3 cellular contexts compared by ENCODE assay signal in the genomic region with DNA sequence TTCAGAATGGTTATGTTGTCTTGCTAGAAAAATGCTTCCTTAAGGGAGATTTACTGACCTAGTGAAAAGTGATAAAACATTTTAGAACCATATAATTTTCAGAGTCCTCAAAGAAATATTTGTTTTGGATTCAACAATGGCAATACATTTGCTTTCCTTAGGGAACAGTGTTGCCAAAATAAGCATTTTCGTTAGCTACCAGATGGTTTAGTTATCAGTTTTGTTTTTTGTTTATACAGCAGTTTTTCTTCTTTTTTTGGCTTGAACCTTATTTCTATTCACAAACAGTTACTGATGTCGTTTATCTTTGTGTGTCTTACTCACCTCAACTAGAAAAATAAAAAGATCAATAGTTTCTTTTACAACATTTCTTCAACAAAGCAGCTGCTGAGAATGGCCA.
TF ChIP-seq lines count a peak whose summit lies in the region.

No MANE protein-coding gene starts in this region.

TF ChIP-seq in HEK293, 187 proteins besides CTCF, POLR2A, EP300 and RAD21:
- TF ChIP-seq ZNF112 (tag by site-specific recombination; IDR thresholded peaks at IDR 0.05) (no peak), ZXDB (tag by site-specific recombination; IDR thresholded peaks at IDR 0.05) (peak; percentile 51), ZNF169 (tag by site-specific recombination; IDR thresholded peaks at IDR 0.05) (no peak), FEZF1 (tag by site-specific recombination; IDR thresholded peaks at IDR 0.05) (peak; percentile 53; the same call in 1 of the 2 replicates), ZNF624 (tag by site-specific recombination; IDR thresholded peaks at IDR 0.05) (no peak)
- TF ChIP-seq, protein P1, sequence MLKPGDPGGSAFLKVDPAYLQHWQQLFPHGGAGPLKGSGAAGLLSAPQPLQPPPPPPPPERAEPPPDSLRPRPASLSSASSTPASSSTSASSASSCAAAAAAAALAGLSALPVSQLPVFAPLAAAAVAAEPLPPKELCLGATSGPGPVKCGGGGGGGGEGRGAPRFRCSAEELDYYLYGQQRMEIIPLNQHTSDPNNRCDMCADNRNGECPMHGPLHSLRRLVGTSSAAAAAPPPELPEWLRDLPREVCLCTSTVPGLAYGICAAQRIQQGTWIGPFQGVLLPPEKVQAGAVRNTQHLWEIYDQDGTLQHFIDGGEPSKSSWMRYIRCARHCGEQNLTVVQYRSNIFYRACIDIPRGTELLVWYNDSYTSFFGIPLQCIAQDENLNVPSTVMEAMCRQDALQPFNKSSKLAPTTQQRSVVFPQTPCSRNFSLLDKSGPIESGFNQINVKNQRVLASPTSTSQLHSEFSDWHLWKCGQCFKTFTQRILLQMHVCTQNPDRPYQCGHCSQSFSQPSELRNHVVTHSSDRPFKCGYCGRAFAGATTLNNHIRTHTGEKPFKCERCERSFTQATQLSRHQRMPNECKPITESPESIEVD (tag by site-specific recombination; IDR thresholded peaks at IDR 0.05) = peak; percentile 75
- TF ChIP-seq, protein P2, sequence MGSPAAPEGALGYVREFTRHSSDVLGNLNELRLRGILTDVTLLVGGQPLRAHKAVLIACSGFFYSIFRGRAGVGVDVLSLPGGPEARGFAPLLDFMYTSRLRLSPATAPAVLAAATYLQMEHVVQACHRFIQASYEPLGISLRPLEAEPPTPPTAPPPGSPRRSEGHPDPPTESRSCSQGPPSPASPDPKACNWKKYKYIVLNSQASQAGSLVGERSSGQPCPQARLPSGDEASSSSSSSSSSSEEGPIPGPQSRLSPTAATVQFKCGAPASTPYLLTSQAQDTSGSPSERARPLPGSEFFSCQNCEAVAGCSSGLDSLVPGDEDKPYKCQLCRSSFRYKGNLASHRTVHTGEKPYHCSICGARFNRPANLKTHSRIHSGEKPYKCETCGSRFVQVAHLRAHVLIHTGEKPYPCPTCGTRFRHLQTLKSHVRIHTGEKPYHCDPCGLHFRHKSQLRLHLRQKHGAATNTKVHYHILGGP (tag by site-specific recombination; IDR thresholded peaks at IDR 0.05) = 0 out of 2 replicates have a peak, but pooled peaks have one; percentile 31
- TF ChIP-seq, protein P3, sequence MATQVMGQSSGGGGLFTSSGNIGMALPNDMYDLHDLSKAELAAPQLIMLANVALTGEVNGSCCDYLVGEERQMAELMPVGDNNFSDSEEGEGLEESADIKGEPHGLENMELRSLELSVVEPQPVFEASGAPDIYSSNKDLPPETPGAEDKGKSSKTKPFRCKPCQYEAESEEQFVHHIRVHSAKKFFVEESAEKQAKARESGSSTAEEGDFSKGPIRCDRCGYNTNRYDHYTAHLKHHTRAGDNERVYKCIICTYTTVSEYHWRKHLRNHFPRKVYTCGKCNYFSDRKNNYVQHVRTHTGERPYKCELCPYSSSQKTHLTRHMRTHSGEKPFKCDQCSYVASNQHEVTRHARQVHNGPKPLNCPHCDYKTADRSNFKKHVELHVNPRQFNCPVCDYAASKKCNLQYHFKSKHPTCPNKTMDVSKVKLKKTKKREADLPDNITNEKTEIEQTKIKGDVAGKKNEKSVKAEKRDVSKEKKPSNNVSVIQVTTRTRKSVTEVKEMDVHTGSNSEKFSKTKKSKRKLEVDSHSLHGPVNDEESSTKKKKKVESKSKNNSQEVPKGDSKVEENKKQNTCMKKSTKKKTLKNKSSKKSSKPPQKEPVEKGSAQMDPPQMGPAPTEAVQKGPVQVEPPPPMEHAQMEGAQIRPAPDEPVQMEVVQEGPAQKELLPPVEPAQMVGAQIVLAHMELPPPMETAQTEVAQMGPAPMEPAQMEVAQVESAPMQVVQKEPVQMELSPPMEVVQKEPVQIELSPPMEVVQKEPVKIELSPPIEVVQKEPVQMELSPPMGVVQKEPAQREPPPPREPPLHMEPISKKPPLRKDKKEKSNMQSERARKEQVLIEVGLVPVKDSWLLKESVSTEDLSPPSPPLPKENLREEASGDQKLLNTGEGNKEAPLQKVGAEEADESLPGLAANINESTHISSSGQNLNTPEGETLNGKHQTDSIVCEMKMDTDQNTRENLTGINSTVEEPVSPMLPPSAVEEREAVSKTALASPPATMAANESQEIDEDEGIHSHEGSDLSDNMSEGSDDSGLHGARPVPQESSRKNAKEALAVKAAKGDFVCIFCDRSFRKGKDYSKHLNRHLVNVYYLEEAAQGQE (tag by site-specific recombination; IDR thresholded peaks at IDR 0.05) = no peak

TF ChIP-seq in endothelial cell of umbilical vein, 7 proteins besides CTCF, POLR2A, EP300 and RAD21:
- TF ChIP-seq FOS (IDR thresholded peaks at IDR 0.05; ENCODE audit: borderline replicate concordance, insufficient read depth, low read length) (no peak), GATA2 (IDR thresholded peaks at IDR 0.05; ENCODE audit: insufficient read depth, insufficient read length, low read depth, low read length) (no peak), JUN (IDR thresholded peaks at IDR 0.05; ENCODE audit: borderline replicate concordance, insufficient read depth, insufficient read length, low read depth) (no peak), POLR2AphosphoS5 (IDR thresholded peaks at IDR 0.05; ENCODE audit: insufficient read depth, low read depth, low read length) (no peak), EZH2 (IDR thresholded peaks at IDR 0.05; ENCODE audit: borderline replicate concordance, low read depth, low read length, severe bottlenecking) (no peak), MYC (IDR thresholded peaks at IDR 0.05; ENCODE audit: low read depth, low read length) (no peak)
- TF ChIP-seq, protein P4, sequence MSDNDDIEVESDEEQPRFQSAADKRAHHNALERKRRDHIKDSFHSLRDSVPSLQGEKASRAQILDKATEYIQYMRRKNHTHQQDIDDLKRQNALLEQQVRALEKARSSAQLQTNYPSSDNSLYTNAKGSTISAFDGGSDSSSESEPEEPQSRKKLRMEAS (IDR thresholded peaks at IDR 0.05; ENCODE audit: insufficient read depth, insufficient read length) = no peak

TF ChIP-seq in HepG2, 621 proteins besides CTCF, POLR2A, EP300 and RAD21:
- TF ChIP-seq PAX8 (CRISPR knock-in tag; IDR thresholded peaks at IDR 0.05; ENCODE audit: borderline replicate concordance) = no peak
- TF ChIP-seq ZNF234 (CRISPR knock-in tag; conservative IDR thresholded peaks at IDR 0.05) = no peak
- no peak for TF ChIP-seq MXD4 (CRISPR knock-in tag; IDR thresholded peaks at IDR 0.05)
- TF ChIP-seq, protein P5, sequence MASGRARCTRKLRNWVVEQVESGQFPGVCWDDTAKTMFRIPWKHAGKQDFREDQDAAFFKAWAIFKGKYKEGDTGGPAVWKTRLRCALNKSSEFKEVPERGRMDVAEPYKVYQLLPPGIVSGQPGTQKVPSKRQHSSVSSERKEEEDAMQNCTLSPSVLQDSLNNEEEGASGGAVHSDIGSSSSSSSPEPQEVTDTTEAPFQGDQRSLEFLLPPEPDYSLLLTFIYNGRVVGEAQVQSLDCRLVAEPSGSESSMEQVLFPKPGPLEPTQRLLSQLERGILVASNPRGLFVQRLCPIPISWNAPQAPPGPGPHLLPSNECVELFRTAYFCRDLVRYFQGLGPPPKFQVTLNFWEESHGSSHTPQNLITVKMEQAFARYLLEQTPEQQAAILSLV (CRISPR knock-in tag; IDR thresholded peaks at IDR 0.05; ENCODE audit: borderline replicate concordance) = no peak
- no peak for TF ChIP-seq NRL (CRISPR knock-in tag; IDR thresholded peaks at IDR 0.05; ENCODE audit: borderline replicate concordance)
- no peak for TF ChIP-seq PRMT3 (CRISPR knock-in tag; IDR thresholded peaks at IDR 0.05; ENCODE audit: borderline replicate concordance, low read depth)
- no peak for TF ChIP-seq ZNF724P (CRISPR knock-in tag; IDR thresholded peaks at IDR 0.05; ENCODE audit: borderline replicate concordance)
- TF ChIP-seq PHF21A (CRISPR knock-in tag; IDR thresholded peaks at IDR 0.05) = no peak
- TF ChIP-seq ZNF746 (CRISPR knock-in tag; IDR thresholded peaks at IDR 0.05) = no peak
- peak; percentile 56 to 80; a peak in 3 of 4 replicates for TF ChIP-seq MAFK (conservative IDR thresholded peaks at IDR 0.05 in 1 of 2, IDR thresholded peaks at IDR 0.05 in 1 of 2; ENCODE audit: low read length in 2 of 2)
- TF ChIP-seq, protein P6, sequence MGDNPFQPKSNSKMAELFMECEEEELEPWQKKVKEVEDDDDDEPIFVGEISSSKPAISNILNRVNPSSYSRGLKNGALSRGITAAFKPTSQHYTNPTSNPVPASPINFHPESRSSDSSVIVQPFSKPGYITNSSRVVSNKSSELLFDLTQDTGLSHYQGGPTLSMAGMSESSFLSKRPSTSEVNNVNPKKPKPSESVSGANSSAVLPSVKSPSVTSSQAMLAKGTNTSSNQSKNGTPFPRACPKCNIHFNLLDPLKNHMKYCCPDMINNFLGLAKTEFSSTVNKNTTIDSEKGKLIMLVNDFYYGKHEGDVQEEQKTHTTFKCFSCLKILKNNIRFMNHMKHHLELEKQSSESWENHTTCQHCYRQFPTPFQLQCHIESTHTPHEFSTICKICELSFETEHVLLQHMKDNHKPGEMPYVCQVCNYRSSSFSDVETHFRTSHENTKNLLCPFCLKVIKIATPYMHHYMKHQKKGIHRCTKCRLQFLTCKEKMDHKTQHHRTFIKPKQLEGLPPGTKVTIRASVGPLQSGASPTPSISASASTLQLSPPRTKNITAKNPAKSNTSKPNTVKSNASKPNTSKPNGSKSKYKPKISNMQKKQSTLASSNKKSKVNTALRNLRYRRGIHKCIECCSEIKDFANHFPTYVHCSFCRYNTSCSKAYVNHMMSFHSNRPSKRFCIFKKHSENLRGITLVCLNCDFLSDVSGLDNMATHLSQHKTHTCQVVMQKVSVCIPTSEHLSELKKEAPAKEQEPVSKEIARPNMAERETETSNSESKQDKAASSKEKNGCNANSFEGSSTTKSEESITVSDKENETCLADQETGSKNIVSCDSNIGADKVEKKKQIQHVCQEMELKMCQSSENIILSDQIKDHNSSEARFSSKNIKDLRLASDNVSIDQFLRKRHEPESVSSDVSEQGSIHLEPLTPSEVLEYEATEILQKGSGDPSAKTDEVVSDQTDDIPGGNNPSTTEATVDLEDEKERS (CRISPR knock-in tag; IDR thresholded peaks at IDR 0.05) = no peak
- TF ChIP-seq POGZ (CRISPR knock-in tag; IDR thresholded peaks at IDR 0.05) = no peak
- no peak for TF ChIP-seq ZNF530 (CRISPR knock-in tag; IDR thresholded peaks at IDR 0.05; ENCODE audit: low read depth)
- TF ChIP-seq ZNF747 (CRISPR knock-in tag; IDR thresholded peaks at IDR 0.05; ENCODE audit: borderline replicate concordance) = no peak
- peak; percentile 68 for TF ChIP-seq MAFF (IDR thresholded peaks at IDR 0.05; ENCODE audit: low read depth, low read length)
- TF ChIP-seq, protein P7, sequence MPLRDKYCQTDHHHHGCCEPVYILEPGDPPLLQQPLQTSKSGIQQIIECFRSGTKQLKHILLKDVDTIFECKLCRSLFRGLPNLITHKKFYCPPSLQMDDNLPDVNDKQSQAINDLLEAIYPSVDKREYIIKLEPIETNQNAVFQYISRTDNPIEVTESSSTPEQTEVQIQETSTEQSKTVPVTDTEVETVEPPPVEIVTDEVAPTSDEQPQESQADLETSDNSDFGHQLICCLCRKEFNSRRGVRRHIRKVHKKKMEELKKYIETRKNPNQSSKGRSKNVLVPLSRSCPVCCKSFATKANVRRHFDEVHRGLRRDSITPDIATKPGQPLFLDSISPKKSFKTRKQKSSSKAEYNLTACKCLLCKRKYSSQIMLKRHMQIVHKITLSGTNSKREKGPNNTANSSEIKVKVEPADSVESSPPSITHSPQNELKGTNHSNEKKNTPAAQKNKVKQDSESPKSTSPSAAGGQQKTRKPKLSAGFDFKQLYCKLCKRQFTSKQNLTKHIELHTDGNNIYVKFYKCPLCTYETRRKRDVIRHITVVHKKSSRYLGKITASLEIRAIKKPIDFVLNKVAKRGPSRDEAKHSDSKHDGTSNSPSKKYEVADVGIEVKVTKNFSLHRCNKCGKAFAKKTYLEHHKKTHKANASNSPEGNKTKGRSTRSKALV (CRISPR knock-in tag; IDR thresholded peaks at IDR 0.05) = no peak
- no peak for TF ChIP-seq ZNF670 (CRISPR knock-in tag; IDR thresholded peaks at IDR 0.05; ENCODE audit: borderline replicate concordance)
- TF ChIP-seq ZNF501 (CRISPR knock-in tag; IDR thresholded peaks at IDR 0.05) = no peak
